In genomic region chr9:108439967-108440366, GRCh38 we compare ENCODE assay signal across 18 cellular contexts.
DNase-seq lines count a peak whose midpoint lies in the region; ATAC-seq, FAIRE-seq and TF ChIP-seq lines count a peak whose summit lies in the region.
"Had no signal": no experiment of that assay in that cellular context is flagged by ENCODE, and none has a peak within 500 bp of the region (broad histone marks: within the 10 kb centered on the region; RNA-seq: fewer than 3 reads in every experiment).

No MANE protein-coding gene starts in this region.

- ATAC-seq in esophagus mucosa (peak; percentile 55), GM19452 (IDR thresholded peaks at IDR 0.05; ENCODE audit: unreplicated experiment) (no peak), GM21360 (IDR thresholded peaks at IDR 0.05; ENCODE audit: unreplicated experiment) (no peak)
- ATAC-seq: left colon, T-cell had no signal

- no peak overlapping the region for H3K4me3 ChIP-seq in AG10803 (ENCODE audit: low read length)

- FAIRE-seq in RCC 7860 (lab: Jason Lieb, UNC): peak; percentile 38
- FAIRE-seq: frontal cortex, GM18507 had no signal

- no peak for TF ChIP-seq CTCF in AG10803 (conservative IDR thresholded peaks at IDR 0.05; ENCODE audit: low read length)

- peak; percentile 75 for DNase-seq in AG10803 (ENCODE audit: low read depth)
- DNase-seq in RCC 7860 (ENCODE audit: low spot score): peak; percentile 49
- peak; percentile 45 for DNase-seq in non-pigmented ciliary epithelial cell (ENCODE audit: low read depth)
- no peak for DNase-seq in activated CD8-positive, alpha-beta memory T cell treated with anti-CD3 and anti-CD28 coated beads, Interleukin-2, amount 50 U/mL, for 4 hours
- DNase-seq in SIG-M5 (lab: John Stamatoyannopoulos, UW): no peak
- DNase-seq: activated CD4-positive, alpha-beta T cell treated with anti-CD3 and anti-CD28 coated beads, Interleukin-2, amount 10 ng/mL, durations not matched to agents 7 days and 5 days; activated gamma-delta T cell; BE2C; KG1; left colon; NCI-H1930; nephron progenitor cell; T-cell had no signal

Comparison
In these comparisons a context has a peak if more than half of its experiments do, and no peak if none do; other contexts are left out.
1. DNase-seq: peak in AG10803 (single experiment), RCC 7860 (single experiment) and non-pigmented ciliary epithelial cell (single experiment); none in activated CD8-positive, alpha-beta memory T cell treated with anti-CD3 and anti-CD28 coated beads, Interleukin-2, amount 50 U/mL, for 4 hours (single experiment) and SIG-M5 (single experiment).